Comparison of ENCODE assay signal across 8 cellular contexts in the genomic region with DNA sequence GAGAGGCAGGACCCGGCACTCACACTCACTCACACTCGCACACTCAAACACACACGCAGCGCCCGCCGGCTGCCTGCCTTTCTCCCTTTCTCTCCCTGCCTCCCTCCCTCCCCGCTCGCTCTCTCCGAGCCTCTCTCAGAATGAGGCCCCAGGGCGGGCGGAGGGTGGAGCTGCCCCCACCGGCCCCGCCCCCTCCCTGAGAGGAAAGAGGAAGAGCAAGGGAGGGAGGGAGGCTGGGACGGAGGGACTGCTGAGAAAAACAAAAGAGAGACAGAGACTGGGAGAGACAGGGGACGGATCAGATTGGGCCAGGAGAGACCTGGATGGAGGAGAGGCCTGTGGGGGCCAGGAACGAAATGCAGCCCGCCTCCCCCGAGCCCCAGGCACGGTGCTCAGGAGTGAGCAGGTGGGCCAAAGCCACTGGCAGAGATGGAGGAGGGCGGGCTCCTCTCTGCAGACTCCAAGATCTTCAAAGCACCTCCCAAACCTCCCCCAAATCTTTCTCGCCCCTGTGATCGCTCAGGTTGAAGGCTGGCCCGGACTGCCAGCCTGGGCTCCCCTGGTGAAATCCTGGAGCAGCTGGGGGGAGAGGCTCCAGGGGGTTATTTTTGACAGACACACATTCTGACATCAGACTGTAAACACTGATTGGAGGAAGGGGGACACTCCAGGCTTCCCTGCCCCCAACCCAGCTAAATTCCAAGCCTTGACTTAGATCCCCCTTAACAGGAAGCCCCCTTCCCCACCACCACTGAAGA. TPM values are rescaled to one million over a fixed set of nuclear protein-coding genes. Genes with fewer than 3 reads are reported as not detected.
DNase-seq lines count a peak whose midpoint lies in the region; ATAC-seq and TF ChIP-seq lines count a peak whose summit lies in the region.

No MANE protein-coding gene starts in this region.

- no peak overlapping the region for H2AFZ ChIP-seq in Loucy (ENCODE audit: low read length)

- H4K20me1 ChIP-seq in Loucy (ENCODE audit: insufficient read depth, low read length, poor library complexity, severe bottlenecking), result peaks cover 64% of the 10 kb centered on the region

- no peaks in the 10 kb centered on the region for H3K9me3 Mint-ChIP-seq in activated naive CD4-positive, alpha-beta T cell treated with anti-CD3 and anti-CD28 coated beads, Interleukin-2, amount 50 U/mL, for 72 hours
- no peaks in the 10 kb centered on the region for H3K9me3 Mint-ChIP-seq in osteocyte (ENCODE audit: unreplicated experiment)

- ATAC-seq in GM21786 (IDR thresholded peaks at IDR 0.05; ENCODE audit: unreplicated experiment) (peak; percentile 65), SK-N-SH treated with all-trans-retinoic acid at 6 μM for 48 hours (peak; percentile 77), Right ventricle myocardium inferior (peak; percentile 83)
- ATAC-seq in activated naive CD4-positive, alpha-beta T cell treated with anti-CD3 and anti-CD28 coated beads, Interleukin-2, amount 50 U/mL, for 72 hours, result peak; percentile 74

- peak overlapping the region; percentile 94 for H3K9ac ChIP-seq in Loucy (ENCODE audit: low read depth, low read length, poor library complexity, severe bottlenecking)

- peaks cover 92% of the 10 kb centered on the region for H3K79me2 ChIP-seq in Loucy (ENCODE audit: insufficient read depth, low read length)

- H3K4me1 ChIP-seq in Loucy (ENCODE audit: insufficient read depth, low read length, poor library complexity, severe bottlenecking) (peaks cover 56% of the 10 kb centered on the region), thyroid gland (peaks cover 55 to 59% of the 10 kb centered on the region in 2 donors)

- no peaks in the 10 kb centered on the region for H3K9me3 ChIP-seq in Loucy (ENCODE audit: insufficient read depth, low read depth, low read length)
- no peaks in the 10 kb centered on the region for H3K9me3 ChIP-seq in thyroid gland

- H3K36me3 ChIP-seq in Loucy (ENCODE audit: insufficient read depth, low read length), result peaks cover 16% of the 10 kb centered on the region; the same call in 1 of the 2 replicates
- peaks cover 14 to 19% of the 10 kb centered on the region in 2 donors for H3K36me3 ChIP-seq in thyroid gland

- peak overlapping the region; percentile 76 for H3K4me3 ChIP-seq in Loucy (ENCODE audit: low read length, poor library complexity, severe bottlenecking)
- peak overlapping the region in 1 of 3 donors; percentile 61 for H3K4me3 ChIP-seq in thyroid gland (replicated peaks in 1 of 3)

- H3K27me3 ChIP-seq in Loucy (ENCODE audit: insufficient read depth, low read length, poor library complexity, severe bottlenecking), result no peaks in the 10 kb centered on the region
- no peaks in the 10 kb centered on the region for H3K27me3 ChIP-seq in thyroid gland

- H3K4me3 Mint-ChIP-seq in osteocyte (ENCODE audit: unreplicated experiment), result peak overlapping the region; percentile 87

- TF ChIP-seq POLR2A in thyroid gland (IDR thresholded peaks at IDR 0.05), result peak in 1 of 2 donors; percentile 62

- peaks cover 6% of the 10 kb centered on the region; the same call in 1 of the 2 replicates for H3F3A ChIP-seq in Loucy (ENCODE audit: low read depth)

- DNase-seq in EL (peak; percentile 89), Right ventricle myocardium inferior (ENCODE audit: missing footprints) (peak; percentile 97), osteocyte (ENCODE audit: extremely low spot score, unreplicated experiment) (peak; percentile 94), thyroid gland (peak; percentile 92)
- DNase-seq in activated naive CD4-positive, alpha-beta T cell treated with anti-CD3 and anti-CD28 coated beads, Interleukin-2, amount 50 U/mL, for 72 hours (ENCODE audit: low spot score in 2 of 2), result peak; percentile 79 to 83

- no peaks in the 10 kb centered on the region for H3K9me2 ChIP-seq in Loucy (replicated peaks; ENCODE audit: low read depth, low read length)

- 2 to 3% methylated on average over 21 to 23 of the region's 23 CpGs for WGBS in thyroid gland, 2 donors

- TF ChIP-seq CTCF in Loucy (conservative IDR thresholded peaks at IDR 0.05; ENCODE audit: low read length) (no peak), osteocyte (IDR thresholded peaks at IDR 0.05) (no peak), thyroid gland (IDR thresholded peaks at IDR 0.05) (no peak)

- intact Hi-C loops in Right ventricle myocardium inferior (cut with DNase I) (loop anchor here (5.0 kb wide), 1 partner anchor 48 kb away; a partner anchor contains a TSS), thyroid gland (cut with DNase I) (loop anchor here (5.0 kb wide), 1 partner anchor 37 kb away; a partner anchor contains a TSS)

- peak overlapping the region; percentile 97 for H3K4me2 ChIP-seq in Loucy (ENCODE audit: low read depth, low read length, poor library complexity, severe bottlenecking)

- H3K4me1 Mint-ChIP-seq in osteocyte (ENCODE audit: unreplicated experiment), result peaks cover 64% of the 10 kb centered on the region

- H3K27ac ChIP-seq in thyroid gland, result peak overlapping the region; percentile 41 to 61 (median 41)

- H3K36me3 Mint-ChIP-seq in activated naive CD4-positive, alpha-beta T cell treated with anti-CD3 and anti-CD28 coated beads, Interleukin-2, amount 50 U/mL, for 72 hours, result peaks cover 11 to 14% of the 10 kb centered on the region in 2 donors
- peaks cover 16% of the 10 kb centered on the region for H3K36me3 Mint-ChIP-seq in osteocyte (ENCODE audit: unreplicated experiment)

- H3K27me3 Mint-ChIP-seq in osteocyte (ENCODE audit: unreplicated experiment), result no peaks in the 10 kb centered on the region

- H3K27ac Mint-ChIP-seq in activated naive CD4-positive, alpha-beta T cell treated with anti-CD3 and anti-CD28 coated beads, Interleukin-2, amount 50 U/mL, for 72 hours, result peak overlapping the region; percentile 90 to 91
- peak overlapping the region; percentile 94 for H3K27ac Mint-ChIP-seq in osteocyte (ENCODE audit: unreplicated experiment)

TF ChIP-seq in SK-N-SH treated with all-trans-retinoic acid at 6 μM for 48 hours, 23 proteins besides CTCF, POLR2A, EP300 and RAD21:
- no peak for TF ChIP-seq ARNTL (CRISPR knock-in tag; IDR thresholded peaks at IDR 0.05; ENCODE audit: borderline replicate concordance, low read depth)
- TF ChIP-seq, protein P1, sequence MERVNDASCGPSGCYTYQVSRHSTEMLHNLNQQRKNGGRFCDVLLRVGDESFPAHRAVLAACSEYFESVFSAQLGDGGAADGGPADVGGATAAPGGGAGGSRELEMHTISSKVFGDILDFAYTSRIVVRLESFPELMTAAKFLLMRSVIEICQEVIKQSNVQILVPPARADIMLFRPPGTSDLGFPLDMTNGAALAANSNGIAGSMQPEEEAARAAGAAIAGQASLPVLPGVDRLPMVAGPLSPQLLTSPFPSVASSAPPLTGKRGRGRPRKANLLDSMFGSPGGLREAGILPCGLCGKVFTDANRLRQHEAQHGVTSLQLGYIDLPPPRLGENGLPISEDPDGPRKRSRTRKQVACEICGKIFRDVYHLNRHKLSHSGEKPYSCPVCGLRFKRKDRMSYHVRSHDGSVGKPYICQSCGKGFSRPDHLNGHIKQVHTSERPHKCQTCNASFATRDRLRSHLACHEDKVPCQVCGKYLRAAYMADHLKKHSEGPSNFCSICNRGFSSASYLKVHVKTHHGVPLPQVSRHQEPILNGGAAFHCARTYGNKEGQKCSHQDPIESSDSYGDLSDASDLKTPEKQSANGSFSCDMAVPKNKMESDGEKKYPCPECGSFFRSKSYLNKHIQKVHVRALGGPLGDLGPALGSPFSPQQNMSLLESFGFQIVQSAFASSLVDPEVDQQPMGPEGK (CRISPR knock-in tag; IDR thresholded peaks at IDR 0.05; ENCODE audit: borderline replicate concordance), result peak; percentile 77; the same call in 1 of the 2 replicates
TF ChIP-seq in SK-N-SH treated with all-trans-retinoic acid at 6 μM for 48 hours: peak in this region for 1.

RNA-seq across cellular contexts. Expression of a gene that starts 5.1 kb away (rescaled TPM):
- 10 to 100 TPM; 68.7 to 94.9 TPM for total RNA-seq in activated naive CD4-positive, alpha-beta T cell treated with anti-CD3 and anti-CD28 coated beads, Interleukin-2, amount 50 U/mL, for 72 hours
- total RNA-seq in Right ventricle myocardium inferior (56.5 TPM), osteocyte (112 and 114 TPM in 2 replicates), thyroid gland (10 to 100 TPM; 49.8 to 67.3 (median 54.8) TPM)

RNA-seq across cellular contexts. Expression of a gene that starts 17.8 kb away (rescaled TPM):
- total RNA-seq in activated naive CD4-positive, alpha-beta T cell treated with anti-CD3 and anti-CD28 coated beads, Interleukin-2, amount 50 U/mL, for 72 hours, result 10 to 100 TPM; 54.2 to 59.1 TPM
- total RNA-seq in Right ventricle myocardium inferior (14.3 TPM), osteocyte (40.7 and 42.0 TPM in 2 replicates), thyroid gland (10 to 100 TPM; 11.7 to 27.5 (median 16.6) TPM)

RNA-seq across cellular contexts. Expression of a gene that starts 37.1 kb away (rescaled TPM):
- total RNA-seq in activated naive CD4-positive, alpha-beta T cell treated with anti-CD3 and anti-CD28 coated beads, Interleukin-2, amount 50 U/mL, for 72 hours, result 100 to 1,000 TPM; 101 to 147 TPM
- total RNA-seq in Right ventricle myocardium inferior (25.8 TPM), osteocyte (46.0 and 48.2 TPM in 2 replicates), thyroid gland (10 to 100 TPM; 52.7 to 80.8 (median 65.1) TPM)

RNA-seq across cellular contexts. Expression of a gene that starts 49.9 kb away (rescaled TPM):
- 10 to 100 TPM in 1 of 2 donors, 1 to 10 TPM in 1; 6.2 to 20.2 TPM for total RNA-seq in activated naive CD4-positive, alpha-beta T cell treated with anti-CD3 and anti-CD28 coated beads, Interleukin-2, amount 50 U/mL, for 72 hours
- total RNA-seq in Right ventricle myocardium inferior (11.0 TPM), osteocyte (21.5 and 22.2 TPM in 2 replicates), thyroid gland (10 to 100 TPM; 18.7 to 28.5 (median 23.8) TPM)

RNA-seq across cellular contexts. Expression of a gene that starts 59.1 kb away (rescaled TPM):
- total RNA-seq in activated naive CD4-positive, alpha-beta T cell treated with anti-CD3 and anti-CD28 coated beads, Interleukin-2, amount 50 U/mL, for 72 hours, result 10 to 100 TPM; 20.3 to 24.8 TPM
- total RNA-seq in Right ventricle myocardium inferior (51.9 TPM), osteocyte (27.8 and 28.8 TPM in 2 replicates), thyroid gland (10 to 100 TPM; 14.2 to 21.2 (median 18.3) TPM)
